Comparison of ENCODE assay signal across 30 cellular contexts in the genomic region with DNA sequence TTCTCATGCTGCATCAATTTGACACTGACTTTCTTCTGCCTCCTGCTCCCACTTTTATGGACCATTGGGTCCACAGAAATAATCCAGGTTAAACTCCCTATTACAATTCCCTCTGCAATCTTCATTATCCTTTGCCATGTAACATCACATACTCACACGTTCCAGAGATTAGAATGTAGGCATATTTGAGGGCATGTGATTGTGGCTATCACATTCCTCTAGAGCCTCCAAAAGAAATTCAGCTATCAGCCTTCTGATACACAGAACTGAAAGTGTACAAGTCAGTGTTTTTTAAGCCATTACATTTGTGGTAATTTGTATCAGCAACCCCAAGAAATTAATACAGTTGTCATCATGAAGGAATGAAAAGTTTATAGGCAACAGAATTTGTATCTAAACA.
"Had no signal": no experiment of that assay in that cellular context is flagged by ENCODE, and none has a peak within 500 bp of the region (broad histone marks: within the 10 kb centered on the region; RNA-seq: fewer than 3 reads in every experiment).

No MANE protein-coding gene starts in this region.

- ATAC-seq: naive thymus-derived CD8-positive, alpha-beta T cell; natural killer cell treated with Interleukin-12 subunit alpha and Interleukin-12 subunit beta and Interleukin-15 and Interleukin-18, amount 100 ng/mL, for 72 hours; psoas muscle; right cardiac atrium; right lobe of liver; stimulated activated memory B cell treated with anti-CD40 and anti-IgM and Interleukin-4, amounts not matched to agents 10 μg/mL and 1 μg/mL and 100 μg/mL, for 72 hours; stimulated activated naive CD8-positive, alpha-beta T cell treated with anti-CD3 and anti-CD28 coated beads, Interleukin-15, amount 100 ng/mL, for 72 hours; stimulated activated naive CD8-positive, alpha-beta T cell treated with anti-CD3 and anti-CD28 coated beads, Interleukin-15, Interleukin-2, amounts not matched to agents 100 U/mL and 50 U/mL, for 24 hours; upper lobe of right lung had no signal

- H3K9me3 ChIP-seq: neutrophil, ovary, right lobe of liver, sigmoid colon, suprapubic skin, testis, transverse colon, upper lobe of right lung, uterus had no signal

- H3K4me1 ChIP-seq: parathyroid adenoma, psoas muscle, right lobe of liver, sigmoid colon, spleen, suprapubic skin, testis, tibial artery, transverse colon, upper lobe of right lung, uterus had no signal

- H3K36me3 ChIP-seq: neutrophil, ovary, right lobe of liver, sigmoid colon, spleen, suprapubic skin, tibial artery, transverse colon, upper lobe of right lung, uterus had no signal

- H3K4me3 ChIP-seq: ovary, psoas muscle, right lobe of liver, sigmoid colon, spleen, suprapubic skin, testis, tibial artery, transverse colon, upper lobe of right lung, uterus had no signal

- H3K27ac ChIP-seq: neutrophil, ovary, parathyroid adenoma, psoas muscle, right lobe of liver, sigmoid colon, spleen, suprapubic skin, testis, tibial artery, transverse colon, upper lobe of right lung, uterus had no signal

- H3K9ac ChIP-seq: parathyroid adenoma had no signal

- H3K27me3 ChIP-seq: neutrophil, ovary, right lobe of liver, sigmoid colon, spleen, suprapubic skin, testis, tibial artery, transverse colon, upper lobe of right lung, uterus had no signal

- DNase-seq: naive thymus-derived CD8-positive, alpha-beta T cell; nephron progenitor cell; nucleus accumbens; ovary; posterior cingulate gyrus; psoas muscle; right cardiac atrium; right lobe of liver; sigmoid colon; small intestine; spleen; stimulated activated CD4-positive, alpha-beta T cell treated with anti-CD3 and anti-CD28 coated beads, Interleukin-12 subunit alpha, Interleukin-12 subunit beta, amount 100 ng/mL, for 4 hours; stimulated activated CD4-positive, alpha-beta T cell treated with anti-CD3 and anti-CD28 coated beads, Interleukin-1b, Interleukin-23, amount 100 ng/mL, for 48 hours; stimulated activated CD4-positive, alpha-beta T cell treated with anti-CD3 and anti-CD28 coated beads, Interleukin-4, amount 100 ng/mL, for 1 hour; stimulated activated CD4-positive, alpha-beta T cell treated with anti-CD3 and anti-CD28 coated beads, Interleukin-4, amount 100 ng/mL, for 4 hours; stimulated activated CD8-positive, alpha-beta memory T cell treated with anti-CD3 and anti-CD28 coated beads, Interleukin-4, amount 100 ng/mL, for 48 hours; stimulated activated naive CD4-positive, alpha-beta T cell; stimulated activated naive CD8-positive, alpha-beta T cell treated with anti-CD3 and anti-CD28 coated beads, Interleukin-15, amount 100 ng/mL, for 72 hours; stimulated activated naive CD8-positive, alpha-beta T cell treated with anti-CD3 and anti-CD28 coated beads, Interleukin-15, Interleukin-2, amounts not matched to agents 100 U/mL and 50 U/mL, for 24 hours; substantia nigra; testis; tibial artery; transverse colon; upper lobe of right lung; uterus had no signal

- H2AFZ ChIP-seq: parathyroid adenoma had no signal

- H3K79me2 ChIP-seq: parathyroid adenoma had no signal
